ENCODE assay signal across 8 cellular contexts in genomic region chr3:187130346-187131066, GRCh38. TPM values are rescaled to one million over a fixed set of nuclear protein-coding genes. Genes with fewer than 3 reads are reported as not detected.
DNase-seq lines count a peak whose midpoint lies in the region; ATAC-seq and TF ChIP-seq lines count a peak whose summit lies in the region.

No MANE protein-coding gene starts in this region.

- no peak overlapping the region for H3K27ac Mint-ChIP-seq in progenitor cell of endocrine pancreas

- H3K4me1 Mint-ChIP-seq in progenitor cell of endocrine pancreas (ENCODE audit: low read depth) = no peaks in the 10 kb centered on the region

- peaks cover 7% of the 10 kb centered on the region for H3K9me3 Mint-ChIP-seq in progenitor cell of endocrine pancreas (ENCODE audit: low read depth)

- TF ChIP-seq CTCF in progenitor cell of endocrine pancreas (IDR thresholded peaks at IDR 0.05; ENCODE audit: unreplicated experiment) = no peak

- ATAC-seq in GM18519 (IDR thresholded peaks at IDR 0.05; ENCODE audit: low FRiP score, unreplicated experiment) (peak; percentile 81), HG03060 (IDR thresholded peaks at IDR 0.05; ENCODE audit: low read depth, unreplicated experiment) (peak; percentile 82)

- DNase-seq in T-helper 22 cell (ENCODE audit: low read depth) (peak; percentile 44), renal cortical epithelial cell (ENCODE audit: low read depth) (peak; percentile 74), GDM1 (lab: John Stamatoyannopoulos, UW) (no peak), NCI-H446 treated with DMSO at 0.1 percent for 48 hours (lab: John Stamatoyannopoulos, UW) (no peak), progenitor cell of endocrine pancreas (ENCODE audit: low spot score, unreplicated experiment) (no peak)
- DNase-seq in effector CD4-positive, alpha-beta T cell = peak; percentile 41

- H3K27me3 Mint-ChIP-seq in progenitor cell of endocrine pancreas = no peaks in the 10 kb centered on the region

- H3K4me3 Mint-ChIP-seq in progenitor cell of endocrine pancreas (ENCODE audit: low read depth) = no peak overlapping the region

- H3K36me3 Mint-ChIP-seq in progenitor cell of endocrine pancreas (ENCODE audit: insufficient read depth) = peaks cover 18% of the 10 kb centered on the region

RNA-seq across cellular contexts. Expression of gene RPL39L, which starts 8.8 kb away (rescaled TPM):
- total RNA-seq in renal cortical epithelial cell (5.3 and 13.4 TPM in 2 replicates), progenitor cell of endocrine pancreas (10.5 and 11.5 TPM in 2 replicates)

Comparison
In these comparisons a context has a peak if more than half of its experiments do, and no peak if none do; other contexts are left out.
1. DNase-seq: peak in T-helper 22 cell (single experiment), effector CD4-positive, alpha-beta T cell (single experiment) and renal cortical epithelial cell (single experiment); none in GDM1 (single experiment), NCI-H446 treated with DMSO at 0.1 percent for 48 hours (single experiment) and progenitor cell of endocrine pancreas (single experiment).